In genomic region chr2:239230318-239231052, GRCh38 we compare ENCODE assay signal across 9 cellular contexts.
A peak's percentile ranks its signal among the peaks of the same experiment; 100 is the strongest.
DNase-seq lines count a peak whose midpoint lies in the region; ATAC-seq and TF ChIP-seq lines count a peak whose summit lies in the region.
"Had no signal": no experiment of that assay in that cellular context is flagged by ENCODE, and none has a peak within 500 bp of the region (broad histone marks: within the 10 kb centered on the region; RNA-seq: fewer than 3 reads in every experiment).

No MANE protein-coding gene starts in this region.

- POLR2A ChIA-PET in OCI-LY7 (lab: Charles Lee), result no interaction called here

- no peaks in the 10 kb centered on the region for H3K79me2 ChIP-seq in OCI-LY7 (ENCODE audit: insufficient read depth, low read depth, low read length)

- no peak for TF ChIP-seq CTCF in esophagus squamous epithelium (IDR thresholded peaks at IDR 0.05)
- no peak for TF ChIP-seq CTCF in OCI-LY7 (conservative IDR thresholded peaks at IDR 0.05; ENCODE audit: low read length)

- DNase-seq in esophagus squamous epithelium (lab: John Stamatoyannopoulos, UW) (no peak), OCI-LY7 (ENCODE audit: low spot score) (no peak), NK-92 (lab: John Stamatoyannopoulos, UW; ENCODE audit: unreplicated experiment) (no peak)
- DNase-seq in stimulated activated naive CD8-positive, alpha-beta T cell treated with anti-CD3 and anti-CD28 coated beads, Interleukin-15, Interleukin-2, amounts not matched to agents 100 U/mL and 50 U/mL, for 24 hours, result no peak
- DNase-seq: activated effector memory CD4-positive, alpha-beta T cell treated with anti-CD3 and anti-CD28 coated beads, Interleukin-2, amount 50 U/mL, for 16 hours; T-helper 9 cell had no signal

- H3K4me3 Mint-ChIP-seq in IgD-negative memory B cell, result peak overlapping the region in 3 of 4 donors; percentile 24 to 84 (median 45)
- peak overlapping the region; percentile 34 for H3K4me3 Mint-ChIP-seq in T-helper 1 cell treated with Interleukin-12 subunit alpha and Interleukin-12 subunit beta and Interleukin-4 antibody, amounts not matched to agents 30 μg/mL and 1 μg/mL, for 36 hours

- peaks cover 0 to 6% (median 0%) of the 10 kb centered on the region in 3 donors for H3K36me3 ChIP-seq in esophagus squamous epithelium
- no peaks in the 10 kb centered on the region for H3K36me3 ChIP-seq in OCI-LY7 (ENCODE audit: insufficient read depth, low read length)

- peak overlapping the region in 1 of 3 donors; percentile 81 for H3K27ac Mint-ChIP-seq in IgD-negative memory B cell
- H3K27ac Mint-ChIP-seq in T-helper 1 cell treated with Interleukin-12 subunit alpha and Interleukin-12 subunit beta and Interleukin-4 antibody, amounts not matched to agents 30 μg/mL and 1 μg/mL, for 36 hours, result peak overlapping the region; percentile 80

- H3K27ac ChIP-seq in esophagus squamous epithelium (peak overlapping the region in 3 of 4 donors; percentile 35 to 58 (median 47)), OCI-LY7 (ENCODE audit: low read depth, low read length, poor library complexity, severe bottlenecking) (no peak overlapping the region)

- BruUV-seq in OCI-LY7 (replicated peaks; lab: Mats Ljungman, UMichigan), result no TSS peak

- H4K20me1 ChIP-seq in OCI-LY7 (ENCODE audit: insufficient read depth, low read length), result no peaks in the 10 kb centered on the region; the same call in 1 of the 2 replicates

- no peak overlapping the region for H3K4me3 ChIP-seq in esophagus squamous epithelium
- no peak overlapping the region for H3K4me3 ChIP-seq in OCI-LY7 (ENCODE audit: low read depth, low read length, poor library complexity, severe bottlenecking)

- intact Hi-C loops in esophagus squamous epithelium (cut with DNase I) (no loop called here), OCI-LY7 (cut with micrococcal nuclease; ENCODE audit: unreplicated experiment) (no loop called here)

- H2AFZ ChIP-seq in OCI-LY7 (ENCODE audit: low read length), result no peak overlapping the region

- WGBS in esophagus squamous epithelium, 2 donors, result 65 to 68% methylated on average over 20 to 21 of the region's 26 CpGs

- CTCF ChIA-PET in OCI-LY7 (lab: Charles Lee; ENCODE audit: unreplicated experiment), result no interaction called here

- H3K4me2 ChIP-seq in OCI-LY7 (ENCODE audit: low read length), result no peak overlapping the region

- H3K9me3 ChIP-seq in esophagus squamous epithelium (no peaks in the 10 kb centered on the region), OCI-LY7 (ENCODE audit: low read length) (no peaks in the 10 kb centered on the region)

- no peaks in the 10 kb centered on the region for H3K27me3 Mint-ChIP-seq in IgD-negative memory B cell
- no peaks in the 10 kb centered on the region for H3K27me3 Mint-ChIP-seq in T-helper 1 cell treated with Interleukin-12 subunit alpha and Interleukin-12 subunit beta and Interleukin-4 antibody, amounts not matched to agents 30 μg/mL and 1 μg/mL, for 36 hours (ENCODE audit: low read depth)

- H3K4me1 ChIP-seq in esophagus squamous epithelium (peaks cover 14 to 59% (median 15%) of the 10 kb centered on the region in 3 donors), OCI-LY7 (ENCODE audit: insufficient read depth, low read length, poor library complexity, severe bottlenecking) (no peaks in the 10 kb centered on the region)

- H3K9me3 Mint-ChIP-seq in IgD-negative memory B cell, result no peaks in the 10 kb centered on the region
- H3K9me3 Mint-ChIP-seq in T-helper 1 cell treated with Interleukin-12 subunit alpha and Interleukin-12 subunit beta and Interleukin-4 antibody, amounts not matched to agents 30 μg/mL and 1 μg/mL, for 36 hours, result no peaks in the 10 kb centered on the region

- ATAC-seq in stimulated activated naive CD8-positive, alpha-beta T cell treated with anti-CD3 and anti-CD28 coated beads, Interleukin-15, Interleukin-2, amounts not matched to agents 100 U/mL and 50 U/mL, for 24 hours, result peak; percentile 26
- no peak for ATAC-seq in GM18502 (IDR thresholded peaks at IDR 0.05; ENCODE audit: poor library complexity, unreplicated experiment)

- H3K4me1 Mint-ChIP-seq in IgD-negative memory B cell, result peaks cover 5 to 14% (median 12%) of the 10 kb centered on the region in 3 donors
- peaks cover 43% of the 10 kb centered on the region for H3K4me1 Mint-ChIP-seq in T-helper 1 cell treated with Interleukin-12 subunit alpha and Interleukin-12 subunit beta and Interleukin-4 antibody, amounts not matched to agents 30 μg/mL and 1 μg/mL, for 36 hours (ENCODE audit: low read depth)

- H3K9me2 ChIP-seq in OCI-LY7 (ENCODE audit: insufficient read depth, low read length), result no peaks in the 10 kb centered on the region

- no peak for TF ChIP-seq POLR2A in esophagus squamous epithelium (IDR thresholded peaks at IDR 0.05)

- no peaks in the 10 kb centered on the region for H3K27me3 ChIP-seq in esophagus squamous epithelium

- no peaks in the 10 kb centered on the region for H3K36me3 Mint-ChIP-seq in IgD-negative memory B cell
- H3K36me3 Mint-ChIP-seq in T-helper 1 cell treated with Interleukin-12 subunit alpha and Interleukin-12 subunit beta and Interleukin-4 antibody, amounts not matched to agents 30 μg/mL and 1 μg/mL, for 36 hours (ENCODE audit: low read depth), result peaks cover 17% of the 10 kb centered on the region
